Comparison of ENCODE assay signal across 10 cellular contexts in the genomic region with DNA sequence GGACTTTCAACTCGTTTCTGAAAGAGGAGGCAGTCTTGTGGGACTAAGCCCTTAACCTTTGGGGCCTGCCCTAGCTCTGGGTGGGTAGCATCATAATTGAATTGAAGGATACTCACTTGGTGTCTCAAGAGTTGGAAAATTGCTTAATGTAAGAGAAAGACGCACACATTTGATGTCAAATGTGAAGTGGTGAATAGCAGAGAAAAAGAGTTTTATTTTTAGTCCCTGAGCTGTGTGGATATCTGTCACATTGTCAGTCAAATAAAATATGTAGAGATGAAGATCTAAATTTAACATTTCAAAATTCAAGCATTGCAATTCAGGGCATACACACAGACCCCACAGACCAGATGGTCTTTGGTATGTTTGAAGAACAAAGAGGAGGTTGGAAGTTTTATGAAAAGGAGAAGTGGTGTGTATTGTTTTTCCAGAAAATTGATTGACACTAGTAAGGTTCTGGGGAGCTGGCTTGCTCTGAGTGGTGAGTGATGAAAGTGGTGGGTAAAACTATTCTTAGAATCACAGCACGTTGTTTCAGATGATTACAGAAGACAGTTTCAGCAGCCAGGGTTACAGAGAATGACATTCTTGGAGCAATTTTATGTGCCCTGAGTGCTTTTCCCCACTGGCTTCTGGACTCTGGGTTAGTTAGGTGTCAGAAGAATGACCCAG. TPM values are rescaled to one million over a fixed set of nuclear protein-coding genes. Genes with fewer than 3 reads are reported as not detected.
DNase-seq lines count a peak whose midpoint lies in the region; ATAC-seq, FAIRE-seq and TF ChIP-seq lines count a peak whose summit lies in the region.
"Had no signal": no experiment of that assay in that cellular context is flagged by ENCODE, and none has a peak within 500 bp of the region (broad histone marks: within the 10 kb centered on the region; RNA-seq: fewer than 3 reads in every experiment).

No MANE protein-coding gene starts in this region.

- no peak for TF ChIP-seq RAD21 in GM12878 (IDR thresholded peaks at IDR 0.05; ENCODE audit: insufficient read depth, low read depth, low read length)

- H3K9ac ChIP-seq in KMS-11 (no peak overlapping the region), GM12878 (ENCODE audit: control insufficient read depth, insufficient read depth, low read length) (no peak overlapping the region; the same call in 1 of the 2 replicates)
- H3K9ac ChIP-seq: neural progenitor cell had no signal

- peak overlapping the region; percentile 11 for H3K4me3 Mint-ChIP-seq in activated naive CD4-positive, alpha-beta T cell treated with anti-CD3 and anti-CD28 coated beads for 36 hours
- H3K4me3 Mint-ChIP-seq in CD4-positive, alpha-beta memory T cell, result peak overlapping the region in 1 of 8 donors; percentile 3
- H3K4me3 Mint-ChIP-seq: neural progenitor cell had no signal

- H4K20me1 ChIP-seq in KMS-11 (ENCODE audit: insufficient read depth), result no peaks in the 10 kb centered on the region
- H4K20me1 ChIP-seq in GM12878 (ENCODE audit: control insufficient read depth, insufficient read depth), result no peaks in the 10 kb centered on the region

- FAIRE-seq in GM12878 (lab: Jason Lieb, UNC), result no peak

- H3K27me3 Mint-ChIP-seq in activated naive CD4-positive, alpha-beta T cell treated with anti-CD3 and anti-CD28 coated beads for 36 hours (ENCODE audit: low read depth), result no peaks in the 10 kb centered on the region
- H3K27me3 Mint-ChIP-seq in CD4-positive, alpha-beta memory T cell, result peaks cover 0 to 2% of the 10 kb centered on the region in 2 donors

- no peaks in the 10 kb centered on the region for H3K79me2 ChIP-seq in KMS-11 (ENCODE audit: insufficient read depth, low read depth)
- H3K79me2 ChIP-seq in GM12878 (ENCODE audit: control insufficient read depth, insufficient read depth, low read length), result no peaks in the 10 kb centered on the region

- peak; percentile 62 for ATAC-seq in GM12878
- peak; percentile 44 for ATAC-seq in stimulated activated naive CD8-positive, alpha-beta T cell treated with anti-CD3 and anti-CD28 coated beads, Interleukin-15, Interleukin-2, amounts not matched to agents 100 U/mL and 50 U/mL, for 24 hours

- no TSS peak for BruUV-seq in GM12878 (replicated peaks; lab: Mats Ljungman, UMichigan)

- no peak for TF ChIP-seq CTCF in KMS-11 (conservative IDR thresholded peaks at IDR 0.05; ENCODE audit: low read depth, low read length)
- no peak for TF ChIP-seq CTCF in GM12878 (IDR thresholded peaks at IDR 0.05 in 2 of 3, conservative IDR thresholded peaks at IDR 0.05 in 1 of 3; ENCODE audit: control insufficient read depth in 2 of 3, extremely low read depth in 1 of 3, insufficient read depth in 1 of 3, low read depth in 3 of 3, low read length in 3 of 3)

- H3K9me3 Mint-ChIP-seq in activated naive CD4-positive, alpha-beta T cell treated with anti-CD3 and anti-CD28 coated beads for 36 hours, result peaks cover 13% of the 10 kb centered on the region
- H3K9me3 Mint-ChIP-seq in CD4-positive, alpha-beta memory T cell, result peaks cover 0 to 14% (median 6%) of the 10 kb centered on the region in 8 donors
- H3K9me3 Mint-ChIP-seq: neural progenitor cell had no signal

- H3K4me3 ChIP-seq in KMS-11 (IDR thresholded peaks at IDR 0.05; ENCODE audit: insufficient read depth, low read depth, low read length) (no peak overlapping the region), GM12878 (peak overlapping the region; percentile 23; the same call in 1 of the 2 replicates)
- no peak overlapping the region for H3K4me3 ChIP-seq in CD4-positive, alpha-beta memory T cell (ENCODE audit: low read length in 2 of 2)
- H3K4me3 ChIP-seq: neural progenitor cell had no signal

- H3K27ac Mint-ChIP-seq in activated naive CD4-positive, alpha-beta T cell treated with anti-CD3 and anti-CD28 coated beads for 36 hours, result peak overlapping the region; percentile 87
- H3K27ac Mint-ChIP-seq in CD4-positive, alpha-beta memory T cell, result peak overlapping the region in 2 of 7 donors; percentile 21 to 54
- H3K27ac Mint-ChIP-seq: neural progenitor cell had no signal

- H3K27ac ChIP-seq in KMS-11 (0 out of 2 replicates have a peak overlapping the region, but pooled peaks have one; percentile 10), GM12878 (ENCODE audit: control insufficient read depth, insufficient read depth) (peak overlapping the region; percentile 50)
- no peak overlapping the region for H3K27ac ChIP-seq in CD4-positive, alpha-beta memory T cell (ENCODE audit: low read depth, low read length)
- H3K27ac ChIP-seq: neural progenitor cell had no signal

- intact Hi-C loops in activated naive CD4-positive, alpha-beta T cell treated with anti-CD3 and anti-CD28 coated beads for 36 hours (cut with micrococcal nuclease), result loop anchor here (1.0 to 2.0 kb wide), 2 partner anchors 21 to 23 kb away; no protein-coding TSS in a partner anchor
- intact Hi-C loops in GM12878 (cut with micrococcal nuclease; ENCODE audit: unreplicated experiment), result no loop called here
- intact Hi-C loops in CD4-positive, alpha-beta memory T cell (cut with micrococcal nuclease), result no loop called here

- peaks cover 10% of the 10 kb centered on the region for H3K9me3 ChIP-seq in GM12878 (replicated peaks; ENCODE audit: control insufficient read depth, insufficient read depth, low read length)
- no peaks in the 10 kb centered on the region for H3K9me3 ChIP-seq in CD4-positive, alpha-beta memory T cell (ENCODE audit: control insufficient read depth in 1 of 2, low read length in 2 of 2)

- SMC1A ChIA-PET in GM12878 (lab: Charles Lee; ENCODE audit: uncharacterized antibody, unreplicated experiment), result no interaction called here

- POLR2A ChIA-PET in GM12878 (lab: Charles Lee), result no interaction called here
- POLR2A ChIA-PET in CD4-positive, alpha-beta memory T cell (lab: Charles Lee; ENCODE audit: partially characterized antibody), result no interaction called here

- CTCF ChIA-PET in activated naive CD4-positive, alpha-beta T cell treated with anti-CD3 and anti-CD28 coated beads for 36 hours (lab: Charles Lee), result interaction anchor here (1.7 kb wide), 1 partner anchor 13 kb away, joined by 4 read pairs; no protein-coding TSS in a partner anchor
- CTCF ChIA-PET in GM12878 (lab: Yijun Ruan, JAX), result interaction anchor here (0.6 to 1.6 kb wide), 3 partner anchors 47 to 1018 kb away, joined by 3 to 4 read pairs (median 4); no protein-coding TSS in a partner anchor
- CTCF ChIA-PET in CD4-positive, alpha-beta memory T cell (lab: Charles Lee; ENCODE audit: partially characterized antibody), result interaction anchor here (1.1 kb wide), 1 partner anchor 30 kb away, joined by 3 read pairs; no protein-coding TSS in a partner anchor

- H3K36me3 Mint-ChIP-seq in activated naive CD4-positive, alpha-beta T cell treated with anti-CD3 and anti-CD28 coated beads for 36 hours (ENCODE audit: low read depth), result peaks cover 8% of the 10 kb centered on the region
- no peaks in the 10 kb centered on the region for H3K36me3 Mint-ChIP-seq in CD4-positive, alpha-beta memory T cell
- H3K36me3 Mint-ChIP-seq: neural progenitor cell had no signal

- 0% methylated on average over 3 of the region's 3 CpGs for WGBS in GM12878 (ENCODE audit: insufficient coverage, insufficient replicate concordance, low lambda C conversion rate, missing lambda C conversion rate)

- peaks cover 41% of the 10 kb centered on the region for H3K4me1 Mint-ChIP-seq in activated naive CD4-positive, alpha-beta T cell treated with anti-CD3 and anti-CD28 coated beads for 36 hours (ENCODE audit: low read depth)
- peaks cover 15 to 20% (median 17%) of the 10 kb centered on the region in 4 donors for H3K4me1 Mint-ChIP-seq in CD4-positive, alpha-beta memory T cell

- RAD21 ChIA-PET in GM12878 (lab: Charles Lee; ENCODE audit: unreplicated experiment), result no interaction called here

- DNase-seq in activated naive CD4-positive, alpha-beta T cell treated with anti-CD3 and anti-CD28 coated beads for 36 hours, result no peak
- DNase-seq in activated naive CD4-positive, alpha-beta T cell (lab: John Stamatoyannopoulos, UW), result no peak
- no peak for DNase-seq in GM12878 (ENCODE audit: low read depth, low spot score)
- DNase-seq in stimulated activated naive CD8-positive, alpha-beta T cell treated with anti-CD3 and anti-CD28 coated beads, Interleukin-15, Interleukin-2, amounts not matched to agents 100 U/mL and 50 U/mL, for 24 hours, result no peak
- no peak for DNase-seq in NCI-H524 treated with DMSO at 0.1 percent for 48 hours (lab: John Stamatoyannopoulos, UW)
- DNase-seq in CD4-positive, alpha-beta memory T cell, result no peak
- DNase-seq in NCI-H748 treated with DMSO at 0.1 percent for 48 hours (lab: John Stamatoyannopoulos, UW), result no peak
- DNase-seq: SHP77 treated with DMSO at 0.1 percent for 48 hours had no signal

- in situ Hi-C loops in GM12878 (cut with MboI), result no loop called here

- H3K4me2 ChIP-seq in KMS-11 (peak overlapping the region; percentile 73), GM12878 (ENCODE audit: control insufficient read depth, insufficient read depth) (peak overlapping the region; percentile 70)
- H3K4me2 ChIP-seq: neural progenitor cell had no signal

- no peak for TF ChIP-seq POLR2A in GM12878 (IDR thresholded peaks at IDR 0.05; ENCODE audit: low read depth, low read length)

- no peak for TF ChIP-seq EP300 in GM12878 (IDR thresholded peaks at IDR 0.05; ENCODE audit: borderline replicate concordance in 1 of 2, control insufficient read depth in 1 of 2, low read depth in 2 of 2, low read length in 2 of 2)

- H3K36me3 ChIP-seq in KMS-11 (ENCODE audit: insufficient read depth) (no peaks in the 10 kb centered on the region), GM12878 (ENCODE audit: control insufficient read depth in 2 of 2, insufficient read depth in 2 of 2, low read length in 1 of 2) (no peaks in the 10 kb centered on the region)
- H3K36me3 ChIP-seq in CD4-positive, alpha-beta memory T cell (ENCODE audit: insufficient read depth, low read length), result no peaks in the 10 kb centered on the region
- H3K36me3 ChIP-seq: neural progenitor cell had no signal

- peaks cover 56% of the 10 kb centered on the region for H3K4me1 ChIP-seq in KMS-11 (ENCODE audit: low read depth, poor library complexity, severe bottlenecking)
- peaks cover 30% of the 10 kb centered on the region for H3K4me1 ChIP-seq in GM12878 (ENCODE audit: control insufficient read depth, insufficient read depth, low read length)
- peaks cover 7% of the 10 kb centered on the region for H3K4me1 ChIP-seq in CD4-positive, alpha-beta memory T cell (ENCODE audit: insufficient read depth, low read length)
- H3K4me1 ChIP-seq: neural progenitor cell had no signal

- no peak overlapping the region for H2AFZ ChIP-seq in KMS-11 (ENCODE audit: low read depth)
- no peak overlapping the region for H2AFZ ChIP-seq in GM12878 (ENCODE audit: control insufficient read depth, low read depth, low read length)

- H3K27me3 ChIP-seq in KMS-11 (ENCODE audit: insufficient read depth, low read depth) (peaks cover 19% of the 10 kb centered on the region), GM12878 (replicated peaks in 1 of 2; ENCODE audit: control insufficient read depth in 2 of 2, insufficient read depth in 2 of 2, low read length in 1 of 2) (no peaks in the 10 kb centered on the region)
- no peaks in the 10 kb centered on the region for H3K27me3 ChIP-seq in CD4-positive, alpha-beta memory T cell (ENCODE audit: insufficient read depth, low read length)
- H3K27me3 ChIP-seq: neural progenitor cell had no signal

RNA-seq across cellular contexts. Expression of a gene that starts 44.9 kb away (rescaled TPM):
- 1 to 10 TPM; 1.7 to 2.2 TPM for total RNA-seq in activated naive CD4-positive, alpha-beta T cell treated with anti-CD3 and anti-CD28 coated beads for 36 hours
- 1.2 and 1.9 TPM in 2 replicates for total RNA-seq in GM12878 (2013; cell fraction: nucleolus; rRNA removed)
- total RNA-seq in GM12878 (2014; rRNA removed) (0.40 and 0.54 TPM in 2 replicates), GM12878 (2014; rRNA removed; fragmentation: Illumina TruSeq; extraction: Trizol) (0.37 and 0.58 TPM in 2 replicates), GM12878 (2021) (0.38 and 0.58 TPM in 2 replicates)
- polyA plus RNA-seq in GM12878 (2011; ENCODE audit: low read depth), result 0.18 TPM
- polyA plus RNA-seq in GM12878 (2011; rRNA removed) (0.17 and 0.24 TPM in 2 replicates), GM12878 (2014; fragmentation: Illumina TruSeq; extraction: Trizol) (0.38 and 0.51 TPM in 2 replicates), GM12878 (2014; fragmentation: Nextera tagmentation; extraction: Ambion mirVana) (under 1 TPM; 0.40 to 0.44 TPM), GM12878 (2014; rRNA removed) (0.15 and 0.32 TPM in 2 replicates), GM12878 (2016; fragmentation: Nextera tagmentation; extraction: Ambion mirVana) (under 1 TPM; 0.53 to 0.63 TPM)
- 0.12 and 0.27 TPM in 2 replicates for polyA plus RNA-seq in GM12878 (2011; cell fraction: cytosol; rRNA removed)
- 0.20 and 0.28 TPM in 2 replicates for polyA plus RNA-seq in GM12878 (2011; cell fraction: nucleus; rRNA removed)
- polyA plus RNA-seq in GM12878 (2012), result 0.27 and 0.58 TPM in 2 replicates
- 0.59 and 0.88 TPM in 2 replicates for polyA minus RNA-seq in GM12878 (2011; rRNA and poly(A)+ RNA removed)
- polyA minus RNA-seq in GM12878 (2011; cell fraction: cytosol; rRNA and poly(A)+ RNA removed), result 0.31 TPM in 1 of 2 replicates, not detected in the other
- 0.36 and 0.96 TPM in 2 replicates for polyA minus RNA-seq in GM12878 (2011; cell fraction: nucleus; rRNA and poly(A)+ RNA removed)
- total RNA-seq in CD4-positive, alpha-beta memory T cell, result 1 to 10 TPM; 3.7 to 4.1 TPM
- polyA plus RNA-seq in CD4-positive, alpha-beta memory T cell, result 1 to 10 TPM; 1.7 to 2.0 TPM
